ENCODE assay signal across 1 cellular context in genomic region chr15:42384597-42384996, GRCh38.
TF ChIP-seq lines count a peak whose summit lies in the region.

No MANE protein-coding gene starts in this region.

TF ChIP-seq in WTC11, 78 proteins besides CTCF, POLR2A, EP300 and RAD21 (continued from another document):
- TF ChIP-seq AFF4 (CRISPR knock-in tag; IDR thresholded peaks at IDR 0.05; ENCODE audit: borderline replicate concordance) (no peak), EMX1 (CRISPR knock-in tag; IDR thresholded peaks at IDR 0.05) (no peak), NFYB (CRISPR knock-in tag; conservative IDR thresholded peaks at IDR 0.05; ENCODE audit: low read depth) (no peak), ZNF121 (CRISPR knock-in tag; IDR thresholded peaks at IDR 0.05) (no peak)
- TF ChIP-seq, protein P1, sequence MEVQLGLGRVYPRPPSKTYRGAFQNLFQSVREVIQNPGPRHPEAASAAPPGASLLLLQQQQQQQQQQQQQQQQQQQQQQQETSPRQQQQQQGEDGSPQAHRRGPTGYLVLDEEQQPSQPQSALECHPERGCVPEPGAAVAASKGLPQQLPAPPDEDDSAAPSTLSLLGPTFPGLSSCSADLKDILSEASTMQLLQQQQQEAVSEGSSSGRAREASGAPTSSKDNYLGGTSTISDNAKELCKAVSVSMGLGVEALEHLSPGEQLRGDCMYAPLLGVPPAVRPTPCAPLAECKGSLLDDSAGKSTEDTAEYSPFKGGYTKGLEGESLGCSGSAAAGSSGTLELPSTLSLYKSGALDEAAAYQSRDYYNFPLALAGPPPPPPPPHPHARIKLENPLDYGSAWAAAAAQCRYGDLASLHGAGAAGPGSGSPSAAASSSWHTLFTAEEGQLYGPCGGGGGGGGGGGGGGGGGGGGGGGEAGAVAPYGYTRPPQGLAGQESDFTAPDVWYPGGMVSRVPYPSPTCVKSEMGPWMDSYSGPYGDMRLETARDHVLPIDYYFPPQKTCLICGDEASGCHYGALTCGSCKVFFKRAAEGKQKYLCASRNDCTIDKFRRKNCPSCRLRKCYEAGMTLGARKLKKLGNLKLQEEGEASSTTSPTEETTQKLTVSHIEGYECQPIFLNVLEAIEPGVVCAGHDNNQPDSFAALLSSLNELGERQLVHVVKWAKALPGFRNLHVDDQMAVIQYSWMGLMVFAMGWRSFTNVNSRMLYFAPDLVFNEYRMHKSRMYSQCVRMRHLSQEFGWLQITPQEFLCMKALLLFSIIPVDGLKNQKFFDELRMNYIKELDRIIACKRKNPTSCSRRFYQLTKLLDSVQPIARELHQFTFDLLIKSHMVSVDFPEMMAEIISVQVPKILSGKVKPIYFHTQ (CRISPR knock-in tag; IDR thresholded peaks at IDR 0.05) = no peak
- TF ChIP-seq, protein P2, sequence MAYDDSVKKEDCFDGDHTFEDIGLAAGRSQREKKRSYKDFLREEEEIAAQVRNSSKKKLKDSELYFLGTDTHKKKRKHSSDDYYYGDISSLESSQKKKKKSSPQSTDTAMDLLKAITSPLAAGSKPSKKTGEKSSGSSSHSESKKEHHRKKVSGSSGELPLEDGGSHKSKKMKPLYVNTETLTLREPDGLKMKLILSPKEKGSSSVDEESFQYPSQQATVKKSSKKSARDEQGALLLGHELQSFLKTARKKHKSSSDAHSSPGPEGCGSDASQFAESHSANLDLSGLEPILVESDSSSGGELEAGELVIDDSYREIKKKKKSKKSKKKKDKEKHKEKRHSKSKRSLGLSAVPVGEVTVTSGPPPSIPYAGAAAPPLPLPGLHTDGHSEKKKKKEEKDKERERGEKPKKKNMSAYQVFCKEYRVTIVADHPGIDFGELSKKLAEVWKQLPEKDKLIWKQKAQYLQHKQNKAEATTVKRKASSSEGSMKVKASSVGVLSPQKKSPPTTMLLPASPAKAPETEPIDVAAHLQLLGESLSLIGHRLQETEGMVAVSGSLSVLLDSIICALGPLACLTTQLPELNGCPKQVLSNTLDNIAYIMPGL (CRISPR knock-in tag; IDR thresholded peaks at IDR 0.05) = no peak
